13 cellular contexts compared by ENCODE assay signal in the genomic region with DNA sequence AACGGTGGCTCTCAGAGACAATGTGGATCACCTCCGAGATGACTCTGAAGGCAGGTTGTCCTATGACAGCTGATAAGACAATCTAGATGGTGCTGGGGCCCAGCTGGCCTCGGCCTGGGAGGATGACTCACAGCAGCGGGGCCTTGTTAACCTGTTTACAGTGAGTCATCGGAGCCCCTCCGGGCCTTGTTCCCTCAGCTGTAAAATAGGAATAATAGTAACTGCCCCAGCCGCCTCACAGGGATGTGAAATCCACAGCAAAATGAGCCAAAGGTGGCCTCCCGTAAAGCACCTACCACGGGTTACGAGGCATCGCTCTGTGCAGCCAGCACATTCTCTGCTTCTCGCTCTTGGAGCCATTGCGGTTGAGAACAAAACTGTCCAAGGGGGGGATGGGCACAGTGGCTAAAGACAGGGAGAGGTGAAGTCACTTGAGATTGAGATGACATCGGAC.
DNase-seq lines count a peak whose midpoint lies in the region; TF ChIP-seq lines count a peak whose summit lies in the region.
"Had no signal": no experiment of that assay in that cellular context is flagged by ENCODE, and none has a peak within 500 bp of the region (broad histone marks: within the 10 kb centered on the region; RNA-seq: fewer than 3 reads in every experiment).

No MANE protein-coding gene starts in this region.

- no peak overlapping the region for H3K4me2 ChIP-seq in mesendoderm (ENCODE audit: low read length)

- no peak overlapping the region for H3K27ac ChIP-seq in mesendoderm (ENCODE audit: low read depth, low read length)
- no peak overlapping the region for H3K27ac ChIP-seq in Peyer's patch
- H3K27ac ChIP-seq in transverse colon, result no peak overlapping the region
- H3K27ac ChIP-seq: GM23248, parathyroid adenoma, thoracic aorta had no signal

- H3K4me1 ChIP-seq in mesendoderm (ENCODE audit: control insufficient read depth, low read depth, low read length), result peaks cover 7% of the 10 kb centered on the region
- no peaks in the 10 kb centered on the region for H3K4me1 ChIP-seq in Peyer's patch
- H3K4me1 ChIP-seq in transverse colon, result no peaks in the 10 kb centered on the region
- H3K4me1 ChIP-seq: parathyroid adenoma had no signal

- no peak overlapping the region for H3K9ac ChIP-seq in mesendoderm (ENCODE audit: low read length)
- H3K9ac ChIP-seq: GM23248, parathyroid adenoma had no signal

- no peak overlapping the region for H2BK5ac ChIP-seq in mesendoderm (ENCODE audit: low read length)

- H3K23ac ChIP-seq in mesendoderm (ENCODE audit: low read length), result no peak overlapping the region

- no peak overlapping the region for H4K8ac ChIP-seq in mesendoderm (ENCODE audit: low read depth, low read length)

- H3K36me3 ChIP-seq in mesendoderm (ENCODE audit: control insufficient read depth, insufficient read depth, low read length) (no peaks in the 10 kb centered on the region), Peyer's patch (no peaks in the 10 kb centered on the region), transverse colon (no peaks in the 10 kb centered on the region)
- H3K36me3 ChIP-seq: thoracic aorta had no signal

- peak overlapping the region; percentile 44 for H3K18ac ChIP-seq in mesendoderm (ENCODE audit: low read length)

- no peaks in the 10 kb centered on the region for H3K27me3 ChIP-seq in mesendoderm (ENCODE audit: insufficient read depth, low read length, poor library complexity)
- H3K27me3 ChIP-seq in Peyer's patch, result no peaks in the 10 kb centered on the region
- no peaks in the 10 kb centered on the region for H3K27me3 ChIP-seq in transverse colon

- in situ Hi-C loops in GM13976 (cut with MboI; ENCODE audit: low sequenced_read_pairs, unreplicated experiment) (loop anchor here (5.0 kb wide), 1 partner anchor 152 kb away; no protein-coding TSS in a partner anchor), transverse colon (cut with MboI; ENCODE audit: low pct_ligation_motif_present in 1 of 4, low pct_unique_long_range_greater_than_20kb in 1 of 4, low sequenced_read_pairs in 3 of 4) (loop anchor here in 3 of 4 donors (25.0 kb wide), 1 partner anchor 267 kb away; no protein-coding TSS in a partner anchor), KBM-7 (cut with MboI; ENCODE audit: low pct_unique_long_range_greater_than_20kb, low sequenced_read_pairs) (loop anchor here (25.0 kb wide), 1 partner anchor 267 kb away; no protein-coding TSS in a partner anchor)

- intact Hi-C loops in transverse colon (cut with DNase I; ENCODE audit: low total_unique reads), result no loop called here

- peak; percentile 52 for DNase-seq in EH (ENCODE audit: low read depth)
- DNase-seq in M059J (ENCODE audit: low read depth), result peak; percentile 85
- DNase-seq in astrocyte of the hippocampus (ENCODE audit: low read depth, low spot score), result peak; percentile 57
- DNase-seq in mesendoderm, result peak; percentile 92
- DNase-seq in GM13976 (ENCODE audit: low spot score), result no peak
- no peak for DNase-seq in Peyer's patch
- DNase-seq in transverse colon, result no peak
- no peak for DNase-seq in KBM-7
- DNase-seq: activated CD4-positive, alpha-beta T cell treated with anti-CD3 and anti-CD28 coated beads, Interleukin-2, amount 10 ng/mL, durations not matched to agents 24 days and 14 days; GM23248; NCI-H1105 treated with DMSO at 0.1 percent for 48 hours had no signal

- H3K9me3 ChIP-seq in Peyer's patch, result no peaks in the 10 kb centered on the region
- no peaks in the 10 kb centered on the region for H3K9me3 ChIP-seq in transverse colon
- H3K9me3 ChIP-seq: thoracic aorta had no signal

- TF ChIP-seq POLR2A in Peyer's patch (IDR thresholded peaks at IDR 0.05) (no peak), transverse colon (IDR thresholded peaks at IDR 0.05) (no peak)

- no peak overlapping the region for H2AK5ac ChIP-seq in mesendoderm (ENCODE audit: low read length)

- no peak overlapping the region for H3K4ac ChIP-seq in mesendoderm (ENCODE audit: low read depth, low read length)

- no peaks in the 10 kb centered on the region for H3K79me1 ChIP-seq in mesendoderm (ENCODE audit: low read length)

- H2BK120ac ChIP-seq in mesendoderm (ENCODE audit: low read depth, low read length), result no peak overlapping the region

- no peak for TF ChIP-seq EP300 in transverse colon (IDR thresholded peaks at IDR 0.05; ENCODE audit: low read depth)

- no peak overlapping the region for H4K5ac ChIP-seq in mesendoderm (ENCODE audit: low read length)

- H3K4me3 ChIP-seq in mesendoderm (ENCODE audit: low read length), result no peak overlapping the region
- H3K4me3 ChIP-seq in Peyer's patch, result no peak overlapping the region
- H3K4me3 ChIP-seq in transverse colon, result no peak overlapping the region
- H3K4me3 ChIP-seq: GM23248, thoracic aorta had no signal

- TF ChIP-seq CTCF in GM13976 (IDR thresholded peaks at IDR 0.05; ENCODE audit: borderline replicate concordance, control extremely low read depth, extremely low read depth, insufficient read depth, missing control alignments) (no peak), Peyer's patch (IDR thresholded peaks at IDR 0.05) (no peak), transverse colon (IDR thresholded peaks at IDR 0.05) (no peak)

- no peaks in the 10 kb centered on the region for H3K79me2 ChIP-seq in mesendoderm (ENCODE audit: control insufficient read depth, insufficient read depth, low read length)
- H3K79me2 ChIP-seq: parathyroid adenoma had no signal

- no CpG with 5 or more reads among the region's 14 CpGs for WGBS in mesendoderm (ENCODE audit: extremely low coverage, insufficient coverage, low lambda C conversion rate)
- WGBS in transverse colon (ENCODE audit: low coverage in 1 of 2), 2 donors, result 72 to 100% methylated on average over 3 to 14 of the region's 14 CpGs

- H3K56ac ChIP-seq in mesendoderm (ENCODE audit: low read length), result peak overlapping the region; percentile 62

- no peak overlapping the region for H2BK15ac ChIP-seq in mesendoderm (replicated peaks; ENCODE audit: low read depth)

Comparison
In these comparisons a context has a peak if more than half of its experiments do, and no peak if none do; other contexts are left out.
1. DNase-seq: peak in EH (single experiment), M059J (single experiment), astrocyte of the hippocampus (single experiment) and mesendoderm (single experiment); none in GM13976 (single experiment), Peyer's patch (0 of 3), transverse colon (single experiment) and KBM-7 (single experiment).